Comparison of ENCODE assay signal across 11 cellular contexts in the genomic region with DNA sequence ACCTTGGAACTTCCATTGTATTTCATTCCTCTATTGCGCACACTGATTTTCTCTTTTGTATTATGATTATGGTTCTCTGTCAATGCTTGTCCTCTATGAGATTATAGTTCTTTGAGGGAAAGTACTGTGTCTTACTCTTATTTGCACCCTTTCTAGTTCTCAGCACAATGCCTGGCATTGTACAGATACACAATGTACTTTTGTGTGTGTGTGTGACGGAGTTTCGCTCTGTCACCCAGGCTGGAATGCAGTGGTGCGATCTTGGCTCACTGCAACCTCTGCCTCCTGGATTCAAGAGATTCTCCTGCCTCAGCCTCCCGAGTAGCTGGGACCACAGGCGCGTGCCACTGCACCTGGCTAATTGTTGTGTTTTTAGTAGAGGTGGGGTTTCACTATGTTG. TPM values are rescaled to one million over a fixed set of nuclear protein-coding genes. Genes with fewer than 3 reads are reported as not detected.
"Had no signal": no experiment of that assay in that cellular context is flagged by ENCODE, and none has a peak within 500 bp of the region (broad histone marks: within the 10 kb centered on the region; RNA-seq: fewer than 3 reads in every experiment).

No MANE protein-coding gene starts in this region.

RNA-seq across cellular contexts. Expression of gene PHF24, which starts 2.0 kb away (rescaled TPM):
- total RNA-seq: activated CD4-positive, alpha-beta memory T cell treated with anti-CD3 and anti-CD28 coated beads, Interleukin-2, amount 10 ng/mL, durations not matched to agents 7 days and 5 days; activated CD4-positive, alpha-beta T cell treated with anti-CD3 and anti-CD28 coated beads, Interleukin-2, amount 10 ng/mL, durations not matched to agents 7 days and 5 days; activated CD8-positive, alpha-beta memory T cell treated with anti-CD3 and anti-CD28 coated beads, Interleukin-2, amount 10 ng/mL, durations not matched to agents 7 days and 5 days; activated CD8-positive, alpha-beta T cell treated with anti-CD3 and anti-CD28 coated beads, Interleukin-2, amount 10 ng/mL, durations not matched to agents 7 days and 5 days; activated naive CD8-positive, alpha-beta T cell treated with anti-CD3 and anti-CD28 coated beads, Interleukin-2, amount 10 ng/mL, durations not matched to agents 7 days and 5 days; activated T-helper 2 cell treated with anti-CD3 and anti-CD28 coated beads, Interferon-gamma antibody, Interleukin-2, Interleukin-4, amounts not matched to agents 10 μg/mL and 5 μg/mL and 100 μg/mL, durations not matched to agents 14 hours and 24 hours and 36 hours; ascending aorta; T-cell; T-helper 1 cell treated with Interleukin-12 subunit alpha and Interleukin-12 subunit beta and Interleukin-4 antibody, amounts not matched to agents 30 ng/mL and 1 ng/mL, for 36 hours; T-helper 17 cell; T-helper 2 cell treated with Interferon-gamma antibody and Interleukin-4, amounts not matched to agents 100 ng/mL and 5 ng/mL, for 36 hours had no signal
